In genomic region chr6:33029297-33030184, GRCh38 we compare ENCODE assay signal across 8 cellular contexts. TPM values are rescaled to one million over a fixed set of nuclear protein-coding genes. Genes with fewer than 3 reads are reported as not detected.
DNase-seq lines count a peak whose midpoint lies in the region; ATAC-seq, FAIRE-seq and TF ChIP-seq lines count a peak whose summit lies in the region.

No MANE protein-coding gene starts in this region.

- H3K4me3 ChIP-seq in bronchial epithelial cell (ENCODE audit: low read depth, low read length): no peak overlapping the region

- peak overlapping the region in 1 of 10 donors; percentile 59 for H3K4me3 Mint-ChIP-seq in naive thymus-derived CD8-positive, alpha-beta T cell
- no peak overlapping the region for H3K4me3 Mint-ChIP-seq in type B pancreatic cell

- DNase-seq in EH (ENCODE audit: low read depth) (peak; percentile 8), bronchial epithelial cell (ENCODE audit: low read depth) (peak; percentile 6), DMS79 treated with DMSO at 0.1 percent for 48 hours (lab: John Stamatoyannopoulos, UW) (no peak), type B pancreatic cell (ENCODE audit: extremely low spot score, unreplicated experiment) (no peak), AG08396 (ENCODE audit: low spot score) (no peak)
- no peak for DNase-seq in naive thymus-derived CD8-positive, alpha-beta T cell

- peaks cover 0 to 5% (median 1%) of the 10 kb centered on the region in 9 donors for H3K9me3 Mint-ChIP-seq in naive thymus-derived CD8-positive, alpha-beta T cell
- no peaks in the 10 kb centered on the region for H3K9me3 Mint-ChIP-seq in type B pancreatic cell

- H3K27me3 ChIP-seq in bronchial epithelial cell (ENCODE audit: control insufficient read depth, insufficient read depth, low read length): peaks cover 10% of the 10 kb centered on the region

- peaks cover 0 to 20% (median 8%) of the 10 kb centered on the region in 5 donors for H3K27me3 Mint-ChIP-seq in naive thymus-derived CD8-positive, alpha-beta T cell
- H3K27me3 Mint-ChIP-seq in type B pancreatic cell: peaks cover 64% of the 10 kb centered on the region

- POLR2A ChIA-PET in naive thymus-derived CD8-positive, alpha-beta T cell (lab: Charles Lee): interaction anchor here (0.9 kb wide), 1 partner anchor 58 kb away, joined by 3 read pairs; no protein-coding TSS in a partner anchor

- ATAC-seq in GM19397 (IDR thresholded peaks at IDR 0.05; ENCODE audit: unreplicated experiment): peak; percentile 59
- ATAC-seq in HG03432 (IDR thresholded peaks at IDR 0.05; ENCODE audit: unreplicated experiment): peak; percentile 66
- peak; percentile 51 to 72 for ATAC-seq in naive thymus-derived CD8-positive, alpha-beta T cell

- FAIRE-seq in bronchial epithelial cell (lab: Jason Lieb, UNC): no peak

- TF ChIP-seq CTCF in bronchial epithelial cell (IDR thresholded peaks at IDR 0.05; ENCODE audit: insufficient read depth, low read length, severe bottlenecking): no peak
- TF ChIP-seq CTCF in type B pancreatic cell (conservative IDR thresholded peaks at IDR 0.05): no peak

- no peaks in the 10 kb centered on the region for H3K36me3 ChIP-seq in bronchial epithelial cell (ENCODE audit: control insufficient read depth, insufficient read depth, low read length)

- H3K27ac Mint-ChIP-seq in naive thymus-derived CD8-positive, alpha-beta T cell: peak overlapping the region in 3 of 10 donors; percentile 71 to 87 (median 84)
- no peak overlapping the region for H3K27ac Mint-ChIP-seq in type B pancreatic cell

- H3K36me3 Mint-ChIP-seq in naive thymus-derived CD8-positive, alpha-beta T cell: peaks cover 0 to 2% (median 1%) of the 10 kb centered on the region in 3 donors
- no peaks in the 10 kb centered on the region for H3K36me3 Mint-ChIP-seq in type B pancreatic cell

- peaks cover 0 to 36% (median 3%) of the 10 kb centered on the region in 4 donors for H3K4me1 Mint-ChIP-seq in naive thymus-derived CD8-positive, alpha-beta T cell
- H3K4me1 Mint-ChIP-seq in type B pancreatic cell (ENCODE audit: unreplicated experiment): no peaks in the 10 kb centered on the region

RNA-seq across cellular contexts. Expression of gene HLA-DOA, which starts 20.1 kb away (rescaled TPM):
- not detected in 2 replicates for total RNA-seq in bronchial epithelial cell
- 10 to 100 TPM; 50.7 to 51.7 TPM for total RNA-seq in naive thymus-derived CD8-positive, alpha-beta T cell
- 10 to 100 TPM; 26.4 to 61.0 (median 33.2) TPM for polyA plus RNA-seq in naive thymus-derived CD8-positive, alpha-beta T cell
- 0.52 and 2.5 TPM in 2 replicates for total RNA-seq in type B pancreatic cell (ENCODE audit: low replicate concordance)

RNA-seq across cellular contexts. Expression of gene HLA-DPA1, which starts 43.9 kb away (rescaled TPM):
- total RNA-seq in bronchial epithelial cell: 0.26 and 1.1 TPM in 2 replicates
- total RNA-seq in naive thymus-derived CD8-positive, alpha-beta T cell: 10 to 100 TPM; 32.6 to 35.9 TPM
- 100 to 1,000 TPM in 1 of 3 donors, 10 to 100 TPM in 2; 19.5 to 121 (median 77.1) TPM for polyA plus RNA-seq in naive thymus-derived CD8-positive, alpha-beta T cell
- 1.3 and 2.6 TPM in 2 replicates for total RNA-seq in type B pancreatic cell (ENCODE audit: low replicate concordance)

RNA-seq across cellular contexts. Expression of gene HLA-DPB1, which starts 46.2 kb away (rescaled TPM):
- total RNA-seq in bronchial epithelial cell: 0.53 TPM in 1 of 2 replicates, not detected in the other
- 10 to 100 TPM; 42.8 to 44.0 TPM for total RNA-seq in naive thymus-derived CD8-positive, alpha-beta T cell
- 100 to 1,000 TPM in 2 of 3 donors, 10 to 100 TPM in 1; 62.2 to 228 (median 186) TPM for polyA plus RNA-seq in naive thymus-derived CD8-positive, alpha-beta T cell
- 10.9 and 27.3 TPM in 2 replicates for total RNA-seq in type B pancreatic cell (ENCODE audit: low replicate concordance)

Comparison
In these comparisons a context has a peak if more than half of its experiments do, and no peak if none do; other contexts are left out.
1. DNase-seq: peak in EH (single experiment) and bronchial epithelial cell (single experiment); none in naive thymus-derived CD8-positive, alpha-beta T cell (0 of 10), DMS79 treated with DMSO at 0.1 percent for 48 hours (single experiment), type B pancreatic cell (single experiment) and AG08396 (single experiment).
2. RNA of gene HLA-DOA, which starts 20.1 kb away (total RNA-seq): 50.7 to 51.7 TPM in naive thymus-derived CD8-positive, alpha-beta T cell; 0.52 to 2.5 TPM in type B pancreatic cell and not detected in bronchial epithelial cell; every median in the first group is over 10 times any median in the second.
3. Peak in every context shown above with its lines, with median percentiles within 50 percentile points of each other: ATAC-seq.